Comparison of ENCODE assay signal across 1 cellular context in the genomic region with DNA sequence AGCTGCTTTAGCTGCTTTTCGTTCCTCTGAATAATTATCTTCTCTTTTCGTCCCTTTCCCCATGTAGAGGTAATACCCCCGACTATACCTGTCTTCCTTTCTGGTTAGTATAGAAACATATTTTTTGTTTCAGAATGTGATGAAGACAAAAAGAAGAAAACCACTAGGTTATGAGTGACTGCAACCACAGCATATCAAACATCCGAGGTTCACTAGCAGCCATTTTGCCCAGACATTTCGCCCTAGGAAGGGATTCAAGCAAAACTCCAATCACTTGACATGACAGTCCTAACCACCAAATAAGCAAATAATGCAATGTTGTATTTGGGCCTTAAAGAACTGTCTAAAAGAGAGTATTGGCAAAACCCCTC.
TF ChIP-seq lines count a peak whose summit lies in the region.

No MANE protein-coding gene starts in this region.

TF ChIP-seq in HepG2, 621 proteins besides CTCF, POLR2A, EP300 and RAD21 (continued from another document and continues in another):
- TF ChIP-seq, protein P1, sequence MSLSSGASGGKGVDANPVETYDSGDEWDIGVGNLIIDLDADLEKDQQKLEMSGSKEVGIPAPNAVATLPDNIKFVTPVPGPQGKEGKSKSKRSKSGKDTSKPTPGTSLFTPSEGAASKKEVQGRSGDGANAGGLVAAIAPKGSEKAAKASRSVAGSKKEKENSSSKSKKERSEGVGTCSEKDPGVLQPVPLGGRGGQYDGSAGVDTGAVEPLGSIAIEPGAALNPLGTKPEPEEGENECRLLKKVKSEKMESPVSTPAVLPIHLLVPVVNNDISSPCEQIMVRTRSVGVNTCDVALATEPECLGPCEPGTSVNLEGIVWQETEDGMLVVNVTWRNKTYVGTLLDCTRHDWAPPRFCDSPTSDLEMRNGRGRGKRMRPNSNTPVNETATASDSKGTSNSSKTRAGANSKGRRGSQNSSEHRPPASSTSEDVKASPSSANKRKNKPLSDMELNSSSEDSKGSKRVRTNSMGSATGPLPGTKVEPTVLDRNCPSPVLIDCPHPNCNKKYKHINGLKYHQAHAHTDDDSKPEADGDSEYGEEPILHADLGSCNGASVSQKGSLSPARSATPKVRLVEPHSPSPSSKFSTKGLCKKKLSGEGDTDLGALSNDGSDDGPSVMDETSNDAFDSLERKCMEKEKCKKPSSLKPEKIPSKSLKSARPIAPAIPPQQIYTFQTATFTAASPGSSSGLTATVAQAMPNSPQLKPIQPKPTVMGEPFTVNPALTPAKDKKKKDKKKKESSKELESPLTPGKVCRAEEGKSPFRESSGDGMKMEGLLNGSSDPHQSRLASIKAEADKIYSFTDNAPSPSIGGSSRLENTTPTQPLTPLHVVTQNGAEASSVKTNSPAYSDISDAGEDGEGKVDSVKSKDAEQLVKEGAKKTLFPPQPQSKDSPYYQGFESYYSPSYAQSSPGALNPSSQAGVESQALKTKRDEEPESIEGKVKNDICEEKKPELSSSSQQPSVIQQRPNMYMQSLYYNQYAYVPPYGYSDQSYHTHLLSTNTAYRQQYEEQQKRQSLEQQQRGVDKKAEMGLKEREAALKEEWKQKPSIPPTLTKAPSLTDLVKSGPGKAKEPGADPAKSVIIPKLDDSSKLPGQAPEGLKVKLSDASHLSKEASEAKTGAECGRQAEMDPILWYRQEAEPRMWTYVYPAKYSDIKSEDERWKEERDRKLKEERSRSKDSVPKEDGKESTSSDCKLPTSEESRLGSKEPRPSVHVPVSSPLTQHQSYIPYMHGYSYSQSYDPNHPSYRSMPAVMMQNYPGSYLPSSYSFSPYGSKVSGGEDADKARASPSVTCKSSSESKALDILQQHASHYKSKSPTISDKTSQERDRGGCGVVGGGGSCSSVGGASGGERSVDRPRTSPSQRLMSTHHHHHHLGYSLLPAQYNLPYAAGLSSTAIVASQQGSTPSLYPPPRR (CRISPR knock-in tag; IDR thresholded peaks at IDR 0.05; ENCODE audit: borderline replicate concordance): no peak
- TF ChIP-seq ZNF234 (CRISPR knock-in tag; conservative IDR thresholded peaks at IDR 0.05): peak; percentile 77; the same call in 1 of the 2 replicates
- no peak for TF ChIP-seq ZBTB1 (CRISPR knock-in tag; IDR thresholded peaks at IDR 0.05; ENCODE audit: borderline replicate concordance)
- no peak for TF ChIP-seq PCBP2 (optimal IDR thresholded peaks at IDR 0.05; ENCODE audit: low read depth, low read length, poor library complexity, severe bottlenecking)
- TF ChIP-seq ZC3H13 (CRISPR knock-in tag; IDR thresholded peaks at IDR 0.05): no peak
- TF ChIP-seq ELF4 (CRISPR knock-in tag; IDR thresholded peaks at IDR 0.05; ENCODE audit: borderline replicate concordance): 0 out of 2 replicates have a peak, but pooled peaks have one; percentile 40
- no peak for TF ChIP-seq ZNF225 (CRISPR knock-in tag; IDR thresholded peaks at IDR 0.05)
- no peak for TF ChIP-seq ZFP41 (CRISPR knock-in tag; IDR thresholded peaks at IDR 0.05; ENCODE audit: borderline replicate concordance)
- TF ChIP-seq, protein P2, sequence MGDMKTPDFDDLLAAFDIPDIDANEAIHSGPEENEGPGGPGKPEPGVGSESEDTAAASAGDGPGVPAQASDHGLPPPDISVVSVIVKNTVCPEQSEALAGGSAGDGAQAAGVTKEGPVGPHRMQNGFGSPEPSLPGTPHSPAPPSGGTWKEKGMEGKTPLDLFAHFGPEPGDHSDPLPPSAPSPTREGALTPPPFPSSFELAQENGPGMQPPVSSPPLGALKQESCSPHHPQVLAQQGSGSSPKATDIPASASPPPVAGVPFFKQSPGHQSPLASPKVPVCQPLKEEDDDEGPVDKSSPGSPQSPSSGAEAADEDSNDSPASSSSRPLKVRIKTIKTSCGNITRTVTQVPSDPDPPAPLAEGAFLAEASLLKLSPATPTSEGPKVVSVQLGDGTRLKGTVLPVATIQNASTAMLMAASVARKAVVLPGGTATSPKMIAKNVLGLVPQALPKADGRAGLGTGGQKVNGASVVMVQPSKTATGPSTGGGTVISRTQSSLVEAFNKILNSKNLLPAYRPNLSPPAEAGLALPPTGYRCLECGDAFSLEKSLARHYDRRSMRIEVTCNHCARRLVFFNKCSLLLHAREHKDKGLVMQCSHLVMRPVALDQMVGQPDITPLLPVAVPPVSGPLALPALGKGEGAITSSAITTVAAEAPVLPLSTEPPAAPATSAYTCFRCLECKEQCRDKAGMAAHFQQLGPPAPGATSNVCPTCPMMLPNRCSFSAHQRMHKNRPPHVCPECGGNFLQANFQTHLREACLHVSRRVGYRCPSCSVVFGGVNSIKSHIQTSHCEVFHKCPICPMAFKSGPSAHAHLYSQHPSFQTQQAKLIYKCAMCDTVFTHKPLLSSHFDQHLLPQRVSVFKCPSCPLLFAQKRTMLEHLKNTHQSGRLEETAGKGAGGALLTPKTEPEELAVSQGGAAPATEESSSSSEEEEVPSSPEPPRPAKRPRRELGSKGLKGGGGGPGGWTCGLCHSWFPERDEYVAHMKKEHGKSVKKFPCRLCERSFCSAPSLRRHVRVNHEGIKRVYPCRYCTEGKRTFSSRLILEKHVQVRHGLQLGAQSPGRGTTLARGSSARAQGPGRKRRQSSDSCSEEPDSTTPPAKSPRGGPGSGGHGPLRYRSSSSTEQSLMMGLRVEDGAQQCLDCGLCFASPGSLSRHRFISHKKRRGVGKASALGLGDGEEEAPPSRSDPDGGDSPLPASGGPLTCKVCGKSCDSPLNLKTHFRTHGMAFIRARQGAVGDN (CRISPR knock-in tag; IDR thresholded peaks at IDR 0.05): no peak
- no peak for TF ChIP-seq ZNF549 (CRISPR knock-in tag; IDR thresholded peaks at IDR 0.05)
- TF ChIP-seq KDM4B (CRISPR knock-in tag; IDR thresholded peaks at IDR 0.05): no peak
- TF ChIP-seq NPAS2 (CRISPR knock-in tag; IDR thresholded peaks at IDR 0.05; ENCODE audit: borderline replicate concordance): no peak
- TF ChIP-seq HDAC1 (CRISPR knock-in tag; IDR thresholded peaks at IDR 0.05): no peak
- TF ChIP-seq, protein P3, sequence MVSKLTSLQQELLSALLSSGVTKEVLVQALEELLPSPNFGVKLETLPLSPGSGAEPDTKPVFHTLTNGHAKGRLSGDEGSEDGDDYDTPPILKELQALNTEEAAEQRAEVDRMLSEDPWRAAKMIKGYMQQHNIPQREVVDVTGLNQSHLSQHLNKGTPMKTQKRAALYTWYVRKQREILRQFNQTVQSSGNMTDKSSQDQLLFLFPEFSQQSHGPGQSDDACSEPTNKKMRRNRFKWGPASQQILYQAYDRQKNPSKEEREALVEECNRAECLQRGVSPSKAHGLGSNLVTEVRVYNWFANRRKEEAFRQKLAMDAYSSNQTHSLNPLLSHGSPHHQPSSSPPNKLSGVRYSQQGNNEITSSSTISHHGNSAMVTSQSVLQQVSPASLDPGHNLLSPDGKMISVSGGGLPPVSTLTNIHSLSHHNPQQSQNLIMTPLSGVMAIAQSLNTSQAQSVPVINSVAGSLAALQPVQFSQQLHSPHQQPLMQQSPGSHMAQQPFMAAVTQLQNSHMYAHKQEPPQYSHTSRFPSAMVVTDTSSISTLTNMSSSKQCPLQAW (CRISPR knock-in tag; IDR thresholded peaks at IDR 0.05): no peak
- no peak for TF ChIP-seq MIER3 (CRISPR knock-in tag; IDR thresholded peaks at IDR 0.05; ENCODE audit: borderline replicate concordance)
- 0 out of 2 replicates have a peak, but pooled peaks have one; percentile 13 for TF ChIP-seq ZNF766 (CRISPR knock-in tag; IDR thresholded peaks at IDR 0.05; ENCODE audit: borderline replicate concordance)
- TF ChIP-seq ZNF530 (CRISPR knock-in tag; IDR thresholded peaks at IDR 0.05; ENCODE audit: low read depth): no peak
- TF ChIP-seq, protein P4, sequence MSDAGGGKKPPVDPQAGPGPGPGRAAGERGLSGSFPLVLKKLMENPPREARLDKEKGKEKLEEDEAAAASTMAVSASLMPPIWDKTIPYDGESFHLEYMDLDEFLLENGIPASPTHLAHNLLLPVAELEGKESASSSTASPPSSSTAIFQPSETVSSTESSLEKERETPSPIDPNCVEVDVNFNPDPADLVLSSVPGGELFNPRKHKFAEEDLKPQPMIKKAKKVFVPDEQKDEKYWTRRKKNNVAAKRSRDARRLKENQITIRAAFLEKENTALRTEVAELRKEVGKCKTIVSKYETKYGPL (CRISPR knock-in tag; IDR thresholded peaks at IDR 0.05): no peak
- TF ChIP-seq ZNF562 (CRISPR knock-in tag; IDR thresholded peaks at IDR 0.05; ENCODE audit: borderline replicate concordance): no peak
- TF ChIP-seq, protein P5, sequence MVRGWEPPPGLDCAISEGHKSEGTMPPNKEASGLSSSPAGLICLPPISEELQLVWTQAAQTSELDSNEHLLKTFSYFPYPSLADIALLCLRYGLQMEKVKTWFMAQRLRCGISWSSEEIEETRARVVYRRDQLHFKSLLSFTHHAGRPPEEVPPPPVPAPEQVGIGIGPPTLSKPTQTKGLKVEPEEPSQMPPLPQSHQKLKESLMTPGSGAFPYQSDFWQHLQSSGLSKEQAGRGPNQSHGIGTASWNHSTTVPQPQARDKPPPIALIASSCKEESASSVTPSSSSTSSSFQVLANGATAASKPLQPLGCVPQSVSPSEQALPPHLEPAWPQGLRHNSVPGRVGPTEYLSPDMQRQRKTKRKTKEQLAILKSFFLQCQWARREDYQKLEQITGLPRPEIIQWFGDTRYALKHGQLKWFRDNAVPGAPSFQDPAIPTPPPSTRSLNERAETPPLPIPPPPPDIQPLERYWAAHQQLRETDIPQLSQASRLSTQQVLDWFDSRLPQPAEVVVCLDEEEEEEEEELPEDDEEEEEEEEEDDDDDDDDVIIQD (CRISPR knock-in tag; IDR thresholded peaks at IDR 0.05; ENCODE audit: low read depth): no peak
- no peak for TF ChIP-seq ARID2 (CRISPR knock-in tag; IDR thresholded peaks at IDR 0.05; ENCODE audit: borderline replicate concordance)
- no peak for TF ChIP-seq ZNF790 (CRISPR knock-in tag; IDR thresholded peaks at IDR 0.05; ENCODE audit: borderline replicate concordance)
- TF ChIP-seq MTA3 (CRISPR knock-in tag; IDR thresholded peaks at IDR 0.05): no peak
- TF ChIP-seq ZFP1 (CRISPR knock-in tag; IDR thresholded peaks at IDR 0.05): no peak
- no peak for TF ChIP-seq PITX1 (CRISPR knock-in tag; IDR thresholded peaks at IDR 0.05)
- no peak for TF ChIP-seq FOXP1 (IDR thresholded peaks at IDR 0.05)
- TF ChIP-seq FOXP1 (CRISPR knock-in tag; IDR thresholded peaks at IDR 0.05): no peak
- no peak for TF ChIP-seq ZNF652 (CRISPR knock-in tag; IDR thresholded peaks at IDR 0.05; ENCODE audit: borderline replicate concordance, low read depth)
- TF ChIP-seq ZNF589 (CRISPR knock-in tag; conservative IDR thresholded peaks at IDR 0.05): no peak
- TF ChIP-seq ZBTB8A (CRISPR knock-in tag; IDR thresholded peaks at IDR 0.05; ENCODE audit: borderline replicate concordance, low read depth): no peak
- no peak for TF ChIP-seq ZNF775 (CRISPR knock-in tag; IDR thresholded peaks at IDR 0.05; ENCODE audit: borderline replicate concordance)
- TF ChIP-seq, protein P6, sequence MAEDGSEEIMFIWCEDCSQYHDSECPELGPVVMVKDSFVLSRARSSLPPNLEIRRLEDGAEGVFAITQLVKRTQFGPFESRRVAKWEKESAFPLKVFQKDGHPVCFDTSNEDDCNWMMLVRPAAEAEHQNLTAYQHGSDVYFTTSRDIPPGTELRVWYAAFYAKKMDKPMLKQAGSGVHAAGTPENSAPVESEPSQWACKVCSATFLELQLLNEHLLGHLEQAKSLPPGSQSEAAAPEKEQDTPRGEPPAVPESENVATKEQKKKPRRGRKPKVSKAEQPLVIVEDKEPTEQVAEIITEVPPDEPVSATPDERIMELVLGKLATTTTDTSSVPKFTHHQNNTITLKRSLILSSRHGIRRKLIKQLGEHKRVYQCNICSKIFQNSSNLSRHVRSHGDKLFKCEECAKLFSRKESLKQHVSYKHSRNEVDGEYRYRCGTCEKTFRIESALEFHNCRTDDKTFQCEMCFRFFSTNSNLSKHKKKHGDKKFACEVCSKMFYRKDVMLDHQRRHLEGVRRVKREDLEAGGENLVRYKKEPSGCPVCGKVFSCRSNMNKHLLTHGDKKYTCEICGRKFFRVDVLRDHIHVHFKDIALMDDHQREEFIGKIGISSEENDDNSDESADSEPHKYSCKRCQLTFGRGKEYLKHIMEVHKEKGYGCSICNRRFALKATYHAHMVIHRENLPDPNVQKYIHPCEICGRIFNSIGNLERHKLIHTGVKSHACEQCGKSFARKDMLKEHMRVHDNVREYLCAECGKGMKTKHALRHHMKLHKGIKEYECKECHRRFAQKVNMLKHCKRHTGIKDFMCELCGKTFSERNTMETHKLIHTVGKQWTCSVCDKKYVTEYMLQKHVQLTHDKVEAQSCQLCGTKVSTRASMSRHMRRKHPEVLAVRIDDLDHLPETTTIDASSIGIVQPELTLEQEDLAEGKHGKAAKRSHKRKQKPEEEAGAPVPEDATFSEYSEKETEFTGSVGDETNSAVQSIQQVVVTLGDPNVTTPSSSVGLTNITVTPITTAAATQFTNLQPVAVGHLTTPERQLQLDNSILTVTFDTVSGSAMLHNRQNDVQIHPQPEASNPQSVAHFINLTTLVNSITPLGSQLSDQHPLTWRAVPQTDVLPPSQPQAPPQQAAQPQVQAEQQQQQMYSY (CRISPR knock-in tag; IDR thresholded peaks at IDR 0.05): 0 out of 2 replicates have a peak, but pooled peaks have one; percentile 15
- TF ChIP-seq ARNTL (CRISPR knock-in tag; IDR thresholded peaks at IDR 0.05): no peak
- no peak for TF ChIP-seq CHD4 (IDR thresholded peaks at IDR 0.05; ENCODE audit: borderline replicate concordance, low read length)
- no peak for TF ChIP-seq ZNF546 (CRISPR knock-in tag; conservative IDR thresholded peaks at IDR 0.05)
- no peak for TF ChIP-seq SOX5 (CRISPR knock-in tag; IDR thresholded peaks at IDR 0.05; ENCODE audit: borderline replicate concordance)
- no peak for TF ChIP-seq HNRNPK (IDR thresholded peaks at IDR 0.05; ENCODE audit: low read depth, low read length, poor library complexity, severe bottlenecking)
- TF ChIP-seq ZNF883 (CRISPR knock-in tag; IDR thresholded peaks at IDR 0.05; ENCODE audit: not compliant biosample characterization): no peak
- TF ChIP-seq NFKBIZ (CRISPR knock-in tag; IDR thresholded peaks at IDR 0.05): no peak
- TF ChIP-seq, protein P7, sequence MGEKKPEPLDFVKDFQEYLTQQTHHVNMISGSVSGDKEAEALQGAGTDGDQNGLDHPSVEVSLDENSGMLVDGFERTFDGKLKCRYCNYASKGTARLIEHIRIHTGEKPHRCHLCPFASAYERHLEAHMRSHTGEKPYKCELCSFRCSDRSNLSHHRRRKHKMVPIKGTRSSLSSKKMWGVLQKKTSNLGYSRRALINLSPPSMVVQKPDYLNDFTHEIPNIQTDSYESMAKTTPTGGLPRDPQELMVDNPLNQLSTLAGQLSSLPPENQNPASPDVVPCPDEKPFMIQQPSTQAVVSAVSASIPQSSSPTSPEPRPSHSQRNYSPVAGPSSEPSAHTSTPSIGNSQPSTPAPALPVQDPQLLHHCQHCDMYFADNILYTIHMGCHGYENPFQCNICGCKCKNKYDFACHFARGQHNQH (CRISPR knock-in tag; IDR thresholded peaks at IDR 0.05): no peak
- TF ChIP-seq MBD4 (IDR thresholded peaks at IDR 0.05; ENCODE audit: borderline replicate concordance, low read length): no peak
- no peak for TF ChIP-seq ZNF296 (CRISPR knock-in tag; conservative IDR thresholded peaks at IDR 0.05)
